ENCODE assay signal across 13 cellular contexts in the genomic region with DNA sequence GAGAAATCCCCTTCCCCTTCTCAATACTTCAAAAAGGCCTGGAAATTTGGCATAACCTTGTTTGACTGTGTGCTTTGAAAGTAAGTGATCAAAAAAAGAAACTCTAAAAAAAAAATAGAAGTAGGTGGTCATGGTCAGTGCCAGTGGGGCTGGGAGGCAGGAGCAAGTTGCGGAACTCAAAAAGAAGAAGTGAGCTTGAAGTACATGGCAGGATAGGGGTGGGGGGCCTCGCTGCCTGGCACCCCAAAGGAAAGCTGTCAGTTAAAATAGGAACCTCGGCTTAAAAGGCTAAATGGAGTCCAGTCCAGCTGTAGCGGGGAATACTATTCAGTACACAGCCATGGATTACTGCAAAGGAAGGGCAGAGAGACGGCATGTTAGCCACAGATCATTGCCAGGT. TPM values are rescaled to one million over a fixed set of nuclear protein-coding genes. Genes with fewer than 3 reads are reported as not detected.
DNase-seq lines count a peak whose midpoint lies in the region; ATAC-seq and TF ChIP-seq lines count a peak whose summit lies in the region.
"Had no signal": no experiment of that assay in that cellular context is flagged by ENCODE, and none has a peak within 500 bp of the region (broad histone marks: within the 10 kb centered on the region; RNA-seq: fewer than 3 reads in every experiment).

No MANE protein-coding gene starts in this region.

- H3K27ac ChIP-seq in BLaER1 treated with 17β-estradiol and CSF1 and Interleukin-3, amounts not matched to agents 10 nM and 100 nM, result peak overlapping the region in 9 of 11 experiments; percentile 1 to 67 (median 46); a peak in 14 of 22 replicates
- H3K27ac ChIP-seq: brain microvascular endothelial cell had no signal

- H3K27me3 ChIP-seq in BLaER1 treated with 17β-estradiol and CSF1 and Interleukin-3, amounts not matched to agents 10 nM and 100 nM, result no peaks in the 10 kb centered on the region
- H3K27me3 ChIP-seq: brain microvascular endothelial cell had no signal

- H4K20me1 ChIP-seq in BLaER1 treated with 17β-estradiol and CSF1 and Interleukin-3, amounts not matched to agents 10 nM and 100 nM, result no peaks in the 10 kb centered on the region; a peak in 2 of 22 replicates

- peak overlapping the region; percentile 74 to 90 (median 81) for H3K4me2 ChIP-seq in BLaER1 treated with 17β-estradiol and CSF1 and Interleukin-3, amounts not matched to agents 10 nM and 100 nM

- no peak for TF ChIP-seq CTCF in GM10248 (IDR thresholded peaks at IDR 0.05; ENCODE audit: control extremely low read depth, extremely low read depth, low read depth, missing control alignments)

- H3K9me3 ChIP-seq in BLaER1 treated with 17β-estradiol and CSF1 and Interleukin-3, amounts not matched to agents 10 nM and 100 nM (replicated peaks in 1 of 11), result no peaks in the 10 kb centered on the region

- peak; percentile 85 for DNase-seq in NOMO-1 treated with DMSO at 0.1 percent for 48 hours (lab: John Stamatoyannopoulos, UW; ENCODE audit: unreplicated experiment)
- DNase-seq in left ventricle myocardium superior, result peak; percentile 37
- no peak for DNase-seq in activated gamma-delta T cell treated with Interleukin-2 at 50 U/mL for 16 hours
- DNase-seq in NCI-H128 (lab: John Stamatoyannopoulos, UW; ENCODE audit: unreplicated experiment), result no peak
- no peak for DNase-seq in GM10248 (ENCODE audit: extremely low spot score)
- DNase-seq: activated CD8-positive, alpha-beta memory T cell treated with anti-CD3 and anti-CD28 coated beads, Interleukin-2, amount 10 ng/mL, durations not matched to agents 7 days and 5 days; brain microvascular endothelial cell; CD8-positive, alpha-beta T cell; NCI-H2171; stimulated activated naive CD4-positive, alpha-beta T cell treated with Interleukin-2 at 50 U/mL for 16 hours had no signal

- peaks cover 0 to 12% (median 0%) of the 10 kb centered on the region in 11 experiments; a peak in 4 of 22 replicates for H3K36me3 ChIP-seq in BLaER1 treated with 17β-estradiol and CSF1 and Interleukin-3, amounts not matched to agents 10 nM and 100 nM
- H3K36me3 ChIP-seq: brain microvascular endothelial cell had no signal

- peaks cover 46 to 65% (median 58%) of the 10 kb centered on the region in 10 experiments for H3K4me1 ChIP-seq in BLaER1 treated with 17β-estradiol and CSF1 and Interleukin-3, amounts not matched to agents 10 nM and 100 nM

- intact Hi-C loops in left ventricle myocardium superior (cut with micrococcal nuclease), result no loop called here

- H3K4me3 ChIP-seq in BLaER1 treated with 17β-estradiol and CSF1 and Interleukin-3, amounts not matched to agents 10 nM and 100 nM, result peak overlapping the region in 5 of 10 experiments; percentile 8 to 33 (median 18); a peak in 6 of 20 replicates

- ATAC-seq in GM19023 (IDR thresholded peaks at IDR 0.05; ENCODE audit: unreplicated experiment) (peak; percentile 26), left ventricle myocardium superior (peak; percentile 65), GM19463 (IDR thresholded peaks at IDR 0.05; ENCODE audit: unreplicated experiment) (no peak)
- ATAC-seq: activated CD8-positive, alpha-beta memory T cell treated with anti-CD3 and anti-CD28 coated beads, Interleukin-2, amount 10 ng/mL, durations not matched to agents 7 days and 5 days; CD8-positive, alpha-beta T cell had no signal

- peak overlapping the region in 8 of 11 experiments; percentile 7 to 56 (median 22); a peak in 7 of 22 replicates for H3K9ac ChIP-seq in BLaER1 treated with 17β-estradiol and CSF1 and Interleukin-3, amounts not matched to agents 10 nM and 100 nM

- POLR2A ChIA-PET in GM10248 (lab: Yijun Ruan, JAX), result interaction anchor here (1.2 kb wide), 1 partner anchor 75 kb away, joined by 4 read pairs; the partner anchor contains the start of gene SEPTIN6

- CTCF ChIA-PET in GM10248 (lab: Yijun Ruan, JAX), result interaction anchor here (0.6 to 1.9 kb wide), 6 partner anchors 8 to 129 kb away, joined by 3 to 9 read pairs (median 4); no protein-coding TSS in a partner anchor

RNA-seq across cellular contexts. Expression of gene NKRF, which starts 12.2 kb away (rescaled TPM):
- 5.2 TPM for total RNA-seq in left ventricle myocardium superior

RNA-seq across cellular contexts. Expression of gene UBE2A, which starts 44.1 kb away (rescaled TPM):
- 61.9 TPM for total RNA-seq in left ventricle myocardium superior

RNA-seq across cellular contexts. Expression of gene STEEP1, which starts 53.2 kb away (rescaled TPM):
- 16.0 TPM for total RNA-seq in left ventricle myocardium superior

Comparison
In these comparisons a context has a peak if more than half of its experiments do, and no peak if none do; other contexts are left out.
1. DNase-seq: peak in NOMO-1 treated with DMSO at 0.1 percent for 48 hours (single experiment) and left ventricle myocardium superior (single experiment); none in activated gamma-delta T cell treated with Interleukin-2 at 50 U/mL for 16 hours (single experiment), NCI-H128 (single experiment) and GM10248 (single experiment).